ENCODE assay signal across 21 cellular contexts in genomic region chr20:25491446-25492038, GRCh38.
"Had no signal": no experiment of that assay in that cellular context is flagged by ENCODE, and none has a peak within 500 bp of the region (broad histone marks: within the 10 kb centered on the region; RNA-seq: fewer than 3 reads in every experiment).

No MANE protein-coding gene starts in this region.

- H3K9me3 ChIP-seq: body of pancreas, tibial artery had no signal

- H3K4me3 Mint-ChIP-seq: activated CD8-positive, alpha-beta T cell treated with anti-CD3 and anti-CD28 coated beads, Interleukin-2, amount 10 ng/mL, durations not matched to agents 7 days and 5 days; activated naive CD8-positive, alpha-beta T cell treated with anti-CD3 and anti-CD28 coated beads, Interleukin-2, amount 50 U/mL, for 24 hours; activated T-helper 1 cell treated with anti-CD3 and anti-CD28 coated beads, Interleukin-12 subunit alpha, Interleukin-12 subunit beta, Interleukin-2, Interleukin-4 antibody, amounts not matched to agents 30 ng/mL and 10 ng/mL and 1 ng/mL, durations not matched to agents 14 hours and 24 hours and 36 hours; immature natural killer cell; nephron; stimulated activated naive CD8-positive, alpha-beta T cell treated with anti-CD3 and anti-CD28 coated beads, Interleukin-15, amount 100 ng/mL, for 72 hours had no signal

- H3K27me3 ChIP-seq: body of pancreas, tibial artery had no signal

- H3K4me1 ChIP-seq: body of pancreas, tibial artery had no signal

- H3K9me3 Mint-ChIP-seq: activated naive CD8-positive, alpha-beta T cell treated with anti-CD3 and anti-CD28 coated beads, Interleukin-2, amount 50 U/mL, for 24 hours; activated T-helper 1 cell treated with anti-CD3 and anti-CD28 coated beads, Interleukin-12 subunit alpha, Interleukin-12 subunit beta, Interleukin-2, Interleukin-4 antibody, amounts not matched to agents 30 ng/mL and 10 ng/mL and 1 ng/mL, durations not matched to agents 14 hours and 24 hours and 36 hours; immature natural killer cell; nephron; stimulated activated naive CD8-positive, alpha-beta T cell treated with anti-CD3 and anti-CD28 coated beads, Interleukin-15, amount 100 ng/mL, for 72 hours had no signal

- ATAC-seq: activated CD8-positive, alpha-beta T cell treated with anti-CD3 and anti-CD28 coated beads, Interleukin-2, amount 10 ng/mL, durations not matched to agents 7 days and 5 days; activated naive CD8-positive, alpha-beta T cell treated with anti-CD3 and anti-CD28 coated beads, Interleukin-2, amount 50 U/mL, for 24 hours; body of pancreas had no signal

- H3K27ac Mint-ChIP-seq: activated CD8-positive, alpha-beta T cell treated with anti-CD3 and anti-CD28 coated beads, Interleukin-2, amount 10 ng/mL, durations not matched to agents 7 days and 5 days; activated naive CD8-positive, alpha-beta T cell treated with anti-CD3 and anti-CD28 coated beads, Interleukin-2, amount 50 U/mL, for 24 hours; activated T-helper 1 cell treated with anti-CD3 and anti-CD28 coated beads, Interleukin-12 subunit alpha, Interleukin-12 subunit beta, Interleukin-2, Interleukin-4 antibody, amounts not matched to agents 30 ng/mL and 10 ng/mL and 1 ng/mL, durations not matched to agents 14 hours and 24 hours and 36 hours; immature natural killer cell; nephron; progenitor cell of endocrine pancreas had no signal

- H3K27me3 Mint-ChIP-seq: activated naive CD8-positive, alpha-beta T cell treated with anti-CD3 and anti-CD28 coated beads, Interleukin-2, amount 50 U/mL, for 24 hours; progenitor cell of endocrine pancreas; stimulated activated naive CD8-positive, alpha-beta T cell treated with anti-CD3 and anti-CD28 coated beads, Interleukin-15, amount 100 ng/mL, for 72 hours had no signal

- H3K27ac ChIP-seq: body of pancreas, tibial artery, VCaP had no signal

- H3K36me3 Mint-ChIP-seq: immature natural killer cell had no signal

- H3K4me3 ChIP-seq: body of pancreas, tibial artery had no signal

- DNase-seq: activated CD4-positive, alpha-beta T cell treated with anti-CD3 and anti-CD28 coated beads, Interleukin-2, amount 50 U/mL, for 1 hour; activated CD4-positive, CD25-positive, alpha-beta regulatory T cell treated with anti-CD3 and anti-CD28 coated beads, Interleukin-2, amount 50 U/mL, for 72 hours; activated CD8-positive, alpha-beta T cell treated with anti-CD3 and anti-CD28 coated beads, Interleukin-2, amount 10 ng/mL, durations not matched to agents 7 days and 5 days; activated gamma-delta T cell; activated naive CD4-positive, alpha-beta T cell treated with anti-CD3 and anti-CD28 coated beads, Interleukin-2, amount 50 U/mL, for 16 hours; activated naive CD8-positive, alpha-beta T cell treated with anti-CD3 and anti-CD28 coated beads, Interleukin-2, amount 50 U/mL, for 24 hours; anterior cingulate cortex; body of pancreas; dermis blood vessel endothelial cell; effector CD8-positive, alpha-beta T cell; erythroblast; foreskin fibroblast; immature natural killer cell; kidney glomerular epithelial cell; midbrain; stimulated activated naive CD8-positive, alpha-beta T cell treated with anti-CD3 and anti-CD28 coated beads, Interleukin-15, amount 100 ng/mL, for 72 hours; tibial artery had no signal
